In genomic region chr5:141691286-141691866, GRCh38 we compare ENCODE assay signal across 1 cellular context.
TF ChIP-seq lines count a peak whose summit lies in the region.

No MANE protein-coding gene starts in this region.

TF ChIP-seq in K562, 482 proteins besides CTCF, POLR2A, EP300 and RAD21 (continued from another document and continues in another):
- TF ChIP-seq, protein P1, sequence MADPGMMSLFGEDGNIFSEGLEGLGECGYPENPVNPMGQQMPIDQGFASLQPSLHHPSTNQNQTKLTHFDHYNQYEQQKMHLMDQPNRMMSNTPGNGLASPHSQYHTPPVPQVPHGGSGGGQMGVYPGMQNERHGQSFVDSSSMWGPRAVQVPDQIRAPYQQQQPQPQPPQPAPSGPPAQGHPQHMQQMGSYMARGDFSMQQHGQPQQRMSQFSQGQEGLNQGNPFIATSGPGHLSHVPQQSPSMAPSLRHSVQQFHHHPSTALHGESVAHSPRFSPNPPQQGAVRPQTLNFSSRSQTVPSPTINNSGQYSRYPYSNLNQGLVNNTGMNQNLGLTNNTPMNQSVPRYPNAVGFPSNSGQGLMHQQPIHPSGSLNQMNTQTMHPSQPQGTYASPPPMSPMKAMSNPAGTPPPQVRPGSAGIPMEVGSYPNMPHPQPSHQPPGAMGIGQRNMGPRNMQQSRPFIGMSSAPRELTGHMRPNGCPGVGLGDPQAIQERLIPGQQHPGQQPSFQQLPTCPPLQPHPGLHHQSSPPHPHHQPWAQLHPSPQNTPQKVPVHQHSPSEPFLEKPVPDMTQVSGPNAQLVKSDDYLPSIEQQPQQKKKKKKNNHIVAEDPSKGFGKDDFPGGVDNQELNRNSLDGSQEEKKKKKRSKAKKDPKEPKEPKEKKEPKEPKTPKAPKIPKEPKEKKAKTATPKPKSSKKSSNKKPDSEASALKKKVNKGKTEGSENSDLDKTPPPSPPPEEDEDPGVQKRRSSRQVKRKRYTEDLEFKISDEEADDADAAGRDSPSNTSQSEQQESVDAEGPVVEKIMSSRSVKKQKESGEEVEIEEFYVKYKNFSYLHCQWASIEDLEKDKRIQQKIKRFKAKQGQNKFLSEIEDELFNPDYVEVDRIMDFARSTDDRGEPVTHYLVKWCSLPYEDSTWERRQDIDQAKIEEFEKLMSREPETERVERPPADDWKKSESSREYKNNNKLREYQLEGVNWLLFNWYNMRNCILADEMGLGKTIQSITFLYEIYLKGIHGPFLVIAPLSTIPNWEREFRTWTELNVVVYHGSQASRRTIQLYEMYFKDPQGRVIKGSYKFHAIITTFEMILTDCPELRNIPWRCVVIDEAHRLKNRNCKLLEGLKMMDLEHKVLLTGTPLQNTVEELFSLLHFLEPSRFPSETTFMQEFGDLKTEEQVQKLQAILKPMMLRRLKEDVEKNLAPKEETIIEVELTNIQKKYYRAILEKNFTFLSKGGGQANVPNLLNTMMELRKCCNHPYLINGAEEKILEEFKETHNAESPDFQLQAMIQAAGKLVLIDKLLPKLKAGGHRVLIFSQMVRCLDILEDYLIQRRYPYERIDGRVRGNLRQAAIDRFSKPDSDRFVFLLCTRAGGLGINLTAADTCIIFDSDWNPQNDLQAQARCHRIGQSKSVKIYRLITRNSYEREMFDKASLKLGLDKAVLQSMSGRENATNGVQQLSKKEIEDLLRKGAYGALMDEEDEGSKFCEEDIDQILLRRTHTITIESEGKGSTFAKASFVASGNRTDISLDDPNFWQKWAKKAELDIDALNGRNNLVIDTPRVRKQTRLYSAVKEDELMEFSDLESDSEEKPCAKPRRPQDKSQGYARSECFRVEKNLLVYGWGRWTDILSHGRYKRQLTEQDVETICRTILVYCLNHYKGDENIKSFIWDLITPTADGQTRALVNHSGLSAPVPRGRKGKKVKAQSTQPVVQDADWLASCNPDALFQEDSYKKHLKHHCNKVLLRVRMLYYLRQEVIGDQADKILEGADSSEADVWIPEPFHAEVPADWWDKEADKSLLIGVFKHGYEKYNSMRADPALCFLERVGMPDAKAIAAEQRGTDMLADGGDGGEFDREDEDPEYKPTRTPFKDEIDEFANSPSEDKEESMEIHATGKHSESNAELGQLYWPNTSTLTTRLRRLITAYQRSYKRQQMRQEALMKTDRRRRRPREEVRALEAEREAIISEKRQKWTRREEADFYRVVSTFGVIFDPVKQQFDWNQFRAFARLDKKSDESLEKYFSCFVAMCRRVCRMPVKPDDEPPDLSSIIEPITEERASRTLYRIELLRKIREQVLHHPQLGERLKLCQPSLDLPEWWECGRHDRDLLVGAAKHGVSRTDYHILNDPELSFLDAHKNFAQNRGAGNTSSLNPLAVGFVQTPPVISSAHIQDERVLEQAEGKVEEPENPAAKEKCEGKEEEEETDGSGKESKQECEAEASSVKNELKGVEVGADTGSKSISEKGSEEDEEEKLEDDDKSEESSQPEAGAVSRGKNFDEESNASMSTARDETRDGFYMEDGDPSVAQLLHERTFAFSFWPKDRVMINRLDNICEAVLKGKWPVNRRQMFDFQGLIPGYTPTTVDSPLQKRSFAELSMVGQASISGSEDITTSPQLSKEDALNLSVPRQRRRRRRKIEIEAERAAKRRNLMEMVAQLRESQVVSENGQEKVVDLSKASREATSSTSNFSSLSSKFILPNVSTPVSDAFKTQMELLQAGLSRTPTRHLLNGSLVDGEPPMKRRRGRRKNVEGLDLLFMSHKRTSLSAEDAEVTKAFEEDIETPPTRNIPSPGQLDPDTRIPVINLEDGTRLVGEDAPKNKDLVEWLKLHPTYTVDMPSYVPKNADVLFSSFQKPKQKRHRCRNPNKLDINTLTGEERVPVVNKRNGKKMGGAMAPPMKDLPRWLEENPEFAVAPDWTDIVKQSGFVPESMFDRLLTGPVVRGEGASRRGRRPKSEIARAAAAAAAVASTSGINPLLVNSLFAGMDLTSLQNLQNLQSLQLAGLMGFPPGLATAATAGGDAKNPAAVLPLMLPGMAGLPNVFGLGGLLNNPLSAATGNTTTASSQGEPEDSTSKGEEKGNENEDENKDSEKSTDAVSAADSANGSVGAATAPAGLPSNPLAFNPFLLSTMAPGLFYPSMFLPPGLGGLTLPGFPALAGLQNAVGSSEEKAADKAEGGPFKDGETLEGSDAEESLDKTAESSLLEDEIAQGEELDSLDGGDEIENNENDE (IDR thresholded peaks at IDR 0.05; ENCODE audit: low read depth, low read length): no peak
- TF ChIP-seq KLF13 (tag; IDR thresholded peaks at IDR 0.05; ENCODE audit: borderline replicate concordance, low read depth) (peak; percentile 43; the same call in 1 of the 2 replicates), ZFP36 (IDR thresholded peaks at IDR 0.05; ENCODE audit: low read depth, low read length, partially characterized antibody) (peak; percentile 39), HIVEP1 (CRISPR knock-in tag; IDR thresholded peaks at IDR 0.05) (no peak), SUPT5H (IDR thresholded peaks at IDR 0.05) (no peak), HBP1 (CRISPR knock-in tag; IDR thresholded peaks at IDR 0.05) (no peak), RBFOX2 (IDR thresholded peaks at IDR 0.05; ENCODE audit: low read depth, low read length) (no peak), CCAR2 (IDR thresholded peaks at IDR 0.05; ENCODE audit: low read depth, low read length) (no peak), MYNN (IDR thresholded peaks at IDR 0.05) (peak; percentile 77), MYNN (CRISPR knock-in tag; IDR thresholded peaks at IDR 0.05) (no peak), ZNF584 (CRISPR knock-in tag; IDR thresholded peaks at IDR 0.05; ENCODE audit: low read depth) (peak; percentile 84), SOX6 (IDR thresholded peaks at IDR 0.05) (peak; percentile 81), SPI1 (IDR thresholded peaks at IDR 0.05; ENCODE audit: borderline replicate concordance, low read depth, low read length) (peak; percentile 100), NELFE (IDR thresholded peaks at IDR 0.05; ENCODE audit: insufficient read depth, insufficient read length) (no peak), BACH1 (tag; IDR thresholded peaks at IDR 0.05) (no peak; the same call in none of the 2 replicates), NR3C1 (CRISPR knock-in tag; IDR thresholded peaks at IDR 0.05) (no peak), ELF4 (CRISPR knock-in tag; IDR thresholded peaks at IDR 0.05) (peak; percentile 64; the same call in 1 of the 2 replicates), ZNF184 (CRISPR knock-in tag; IDR thresholded peaks at IDR 0.05) (no peak), SMAD4 (CRISPR knock-in tag; conservative IDR thresholded peaks at IDR 0.05) (peak; percentile 90), TFAM (CRISPR knock-in tag; conservative IDR thresholded peaks at IDR 0.05) (no peak), DLX4 (CRISPR knock-in tag; IDR thresholded peaks at IDR 0.05) (no peak), ZNF717 (CRISPR knock-in tag; IDR thresholded peaks at IDR 0.05) (no peak), ZNF57 (CRISPR knock-in tag; IDR thresholded peaks at IDR 0.05) (no peak), GTF2F1 (IDR thresholded peaks at IDR 0.05; ENCODE audit: low read depth, low read length) (no peak), HDGF (IDR thresholded peaks at IDR 0.05) (no peak), SNAPC5 (CRISPR knock-in tag; IDR thresholded peaks at IDR 0.05) (no peak), KDM2B (CRISPR knock-in tag; IDR thresholded peaks at IDR 0.05) (no peak), KLF1 (tag; IDR thresholded peaks at IDR 0.05) (peak; percentile 61; the same call in 1 of the 2 replicates), ZBTB12 (CRISPR knock-in tag; IDR thresholded peaks at IDR 0.05) (0 out of 2 replicates have a peak, but pooled peaks have one; percentile 5), RAD51 (IDR thresholded peaks at IDR 0.05; ENCODE audit: borderline replicate concordance, low read depth) (no peak), SREBF2 (CRISPR knock-in tag; IDR thresholded peaks at IDR 0.05) (no peak), ZNF134 (CRISPR knock-in tag; conservative IDR thresholded peaks at IDR 0.05) (no peak; the same call in 1 of the 2 replicates), SRSF1 (IDR thresholded peaks at IDR 0.05; ENCODE audit: low read depth, low read length) (no peak)
- TF ChIP-seq, protein P2, sequence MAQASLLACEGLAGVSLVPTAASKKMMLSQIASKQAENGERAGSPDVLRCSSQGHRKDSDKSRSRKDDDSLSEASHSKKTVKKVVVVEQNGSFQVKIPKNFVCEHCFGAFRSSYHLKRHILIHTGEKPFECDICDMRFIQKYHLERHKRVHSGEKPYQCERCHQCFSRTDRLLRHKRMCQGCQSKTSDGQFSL (CRISPR knock-in tag; IDR thresholded peaks at IDR 0.05): no peak
- TF ChIP-seq, protein P2 (tag; IDR thresholded peaks at IDR 0.05): no peak
- TF ChIP-seq, protein P3, sequence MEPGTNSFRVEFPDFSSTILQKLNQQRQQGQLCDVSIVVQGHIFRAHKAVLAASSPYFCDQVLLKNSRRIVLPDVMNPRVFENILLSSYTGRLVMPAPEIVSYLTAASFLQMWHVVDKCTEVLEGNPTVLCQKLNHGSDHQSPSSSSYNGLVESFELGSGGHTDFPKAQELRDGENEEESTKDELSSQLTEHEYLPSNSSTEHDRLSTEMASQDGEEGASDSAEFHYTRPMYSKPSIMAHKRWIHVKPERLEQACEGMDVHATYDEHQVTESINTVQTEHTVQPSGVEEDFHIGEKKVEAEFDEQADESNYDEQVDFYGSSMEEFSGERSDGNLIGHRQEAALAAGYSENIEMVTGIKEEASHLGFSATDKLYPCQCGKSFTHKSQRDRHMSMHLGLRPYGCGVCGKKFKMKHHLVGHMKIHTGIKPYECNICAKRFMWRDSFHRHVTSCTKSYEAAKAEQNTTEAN (CRISPR knock-in tag; IDR thresholded peaks at IDR 0.05): peak; percentile 79; the same call in 1 of the 2 replicates
